Comparison of ENCODE assay signal across 21 cellular contexts in the genomic region with DNA sequence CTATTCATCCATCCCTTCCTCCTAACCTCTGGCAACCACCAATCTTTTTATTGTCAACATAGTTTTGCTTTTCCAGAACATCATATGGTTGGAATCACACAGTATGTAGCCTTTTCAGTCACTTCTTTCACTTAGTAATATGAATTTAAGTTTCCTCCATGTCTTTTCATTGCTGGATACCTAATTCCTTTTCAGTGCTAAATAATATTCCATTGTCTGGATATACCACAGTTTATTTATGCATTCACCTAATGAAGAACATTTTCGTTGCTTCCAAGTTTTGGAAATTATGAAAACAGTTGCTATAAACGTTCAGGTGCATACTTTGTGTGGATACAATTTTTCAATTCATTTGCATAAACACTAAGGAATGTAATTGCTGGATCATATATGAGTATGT.
DNase-seq lines count a peak whose midpoint lies in the region; ATAC-seq, FAIRE-seq and TF ChIP-seq lines count a peak whose summit lies in the region.
"Had no signal": no experiment of that assay in that cellular context is flagged by ENCODE, and none has a peak within 500 bp of the region (broad histone marks: within the 10 kb centered on the region; RNA-seq: fewer than 3 reads in every experiment).

No MANE protein-coding gene starts in this region.

- TF ChIP-seq EP300 in SK-N-SH (IDR thresholded peaks at IDR 0.05; ENCODE audit: borderline replicate concordance in 1 of 2, low read depth in 1 of 2, low read length in 1 of 2) (no peak), K562 (IDR thresholded peaks at IDR 0.05; ENCODE audit: low read length) (no peak)

- H3K27me3 ChIP-seq in SK-N-SH (ENCODE audit: insufficient read depth) (no peaks in the 10 kb centered on the region), K562 (ENCODE audit: control insufficient read depth in 2 of 2, insufficient read depth in 2 of 2, low read length in 2 of 2) (no peaks in the 10 kb centered on the region)
- H3K27me3 ChIP-seq: BE2C, BLaER1 had no signal

- H3K79me2 ChIP-seq in SK-N-SH (ENCODE audit: insufficient read depth), result no peaks in the 10 kb centered on the region
- no peaks in the 10 kb centered on the region for H3K79me2 ChIP-seq in K562 (ENCODE audit: control insufficient read depth, insufficient read depth, low read length)

- H3K4me1 ChIP-seq in SK-N-SH (ENCODE audit: control insufficient read depth in 1 of 2, insufficient read depth in 2 of 2, low read depth in 1 of 2, low read length in 1 of 2) (no peaks in the 10 kb centered on the region), K562 (replicated peaks in 1 of 2; ENCODE audit: control insufficient read depth in 2 of 2, insufficient read depth in 2 of 2, low read length in 2 of 2) (no peaks in the 10 kb centered on the region)
- H3K4me1 ChIP-seq: BE2C, BLaER1 had no signal

- H4K20me1 ChIP-seq in SK-N-SH (ENCODE audit: insufficient read depth) (no peaks in the 10 kb centered on the region), K562 (replicated peaks; ENCODE audit: control insufficient read depth, insufficient read depth, low read length) (no peaks in the 10 kb centered on the region)
- H4K20me1 ChIP-seq: BLaER1 had no signal

- H2AFZ ChIP-seq in SK-N-SH (ENCODE audit: low read depth), result no peak overlapping the region
- H2AFZ ChIP-seq in K562 (ENCODE audit: low read depth, low read length), result no peak overlapping the region

- no TSS peak for BruUV-seq in K562 (replicated peaks; lab: Mats Ljungman, UMichigan)

- no peak for TF ChIP-seq CTCF in SK-N-SH (IDR thresholded peaks at IDR 0.05)
- no peak for TF ChIP-seq CTCF in K562 (IDR thresholded peaks at IDR 0.05 in 2 of 3, conservative IDR thresholded peaks at IDR 0.05 in 1 of 3; ENCODE audit: insufficient read depth in 2 of 3, low read depth in 1 of 3, low read length in 3 of 3)

- no peak overlapping the region for H3K4me2 ChIP-seq in SK-N-SH
- no peak overlapping the region for H3K4me2 ChIP-seq in K562 (ENCODE audit: insufficient read depth, low read length)
- H3K4me2 ChIP-seq: BLaER1 had no signal

- no peak for TF ChIP-seq POLR2A in K562 (conservative IDR thresholded peaks at IDR 0.05)

- DNase-seq in SK-N-SH, result no peak
- no peak for DNase-seq in K562 (ENCODE audit: extremely low read depth in 1 of 4, low spot score in 3 of 4)
- DNase-seq: ACHN; BE2C; C1 segment of cervical spinal cord; CD4-positive, alpha-beta memory T cell; CD4-positive, CD25-positive, alpha-beta regulatory T cell; CD8-positive, alpha-beta memory T cell; COR-L47; DMS 273 treated with DMSO at 0.1 percent for 48 hours; DMS153; DMS79 treated with DMSO at 0.1 percent for 48 hours; GF-D8 had no signal

- H3K27ac ChIP-seq in SK-N-SH (ENCODE audit: low read depth in 2 of 2, low read length in 1 of 2), result no peak overlapping the region
- H3K27ac ChIP-seq in K562 (ENCODE audit: extremely low read depth, low read depth, low read length), result no peak overlapping the region
- H3K27ac ChIP-seq: 22Rv1, BLaER1 had no signal

- CTCF ChIA-PET in SK-N-SH (lab: Yijun Ruan, JAX) (no interaction called here), K562 (lab: Yijun Ruan, JAX; ENCODE audit: low intra/inter-chr PET ratio) (no interaction called here)

- no peaks in the 10 kb centered on the region for H3F3A ChIP-seq in SK-N-SH (replicated peaks; ENCODE audit: insufficient read depth)

- in situ Hi-C loops in K562 (cut with MboI), result no loop called here

- no peaks in the 10 kb centered on the region for H3K9me3 ChIP-seq in SK-N-SH
- H3K9me3 ChIP-seq in K562 (replicated peaks; ENCODE audit: control insufficient read depth, insufficient read depth, low read depth, low read length), result peaks cover 3% of the 10 kb centered on the region; the same call in 1 of the 2 replicates
- H3K9me3 ChIP-seq: BE2C had no signal

- H3K4me3 ChIP-seq in SK-N-SH (ENCODE audit: low read depth in 2 of 2, low read length in 1 of 2), result no peak overlapping the region
- no peak overlapping the region for H3K4me3 ChIP-seq in K562
- H3K4me3 ChIP-seq: BLaER1 had no signal

- H3K36me3 ChIP-seq in SK-N-SH (replicated peaks in 1 of 2; ENCODE audit: control insufficient read depth in 1 of 2, insufficient read depth in 2 of 2, low read length in 1 of 2) (no peaks in the 10 kb centered on the region), K562 (ENCODE audit: control insufficient read depth, insufficient read depth, low read length) (no peaks in the 10 kb centered on the region)
- H3K36me3 ChIP-seq: BE2C, BLaER1 had no signal

- H3K9ac ChIP-seq in SK-N-SH, result no peak overlapping the region
- no peak overlapping the region for H3K9ac ChIP-seq in K562 (ENCODE audit: insufficient read depth in 1 of 2, low read depth in 2 of 2, low read length in 2 of 2)
- H3K9ac ChIP-seq: BLaER1 had no signal

- FAIRE-seq in K562 (lab: Jason Lieb, UNC), result no peak
- FAIRE-seq: G401.6, GM12891, GM19239 had no signal

- TF ChIP-seq RAD21 in SK-N-SH (IDR thresholded peaks at IDR 0.05; ENCODE audit: low read length) (no peak), K562 (CRISPR knock-in tag; conservative IDR thresholded peaks at IDR 0.05 in 1 of 2, IDR thresholded peaks at IDR 0.05 in 1 of 2) (no peak)

- ATAC-seq in SK-N-SH treated with all-trans-retinoic acid at 6 μM for 48 hours, result no peak
- ATAC-seq in K562, result no peak
- no peak for ATAC-seq in GM21786 (IDR thresholded peaks at IDR 0.05; ENCODE audit: unreplicated experiment)
- no peak for ATAC-seq in GM19328 (IDR thresholded peaks at IDR 0.05; ENCODE audit: unreplicated experiment)

- intact Hi-C loops in K562 (cut with micrococcal nuclease), result no loop called here

- H3K9me1 ChIP-seq in K562 (ENCODE audit: control insufficient read depth, insufficient read depth, low read length), result no peaks in the 10 kb centered on the region

- POLR2A ChIA-PET in SK-N-SH (lab: Yijun Ruan, JAX) (no interaction called here), K562 (lab: Yijun Ruan, JAX) (no interaction called here)

- 0% methylated on average over 2 of the region's 2 CpGs for WGBS in SK-N-SH (ENCODE audit: low lambda C conversion rate)
- 0% methylated on average over 2 of the region's 2 CpGs for WGBS in K562 (ENCODE audit: insufficient coverage, low coverage, missing lambda C conversion rate)

- no peaks in the 10 kb centered on the region for H3K9me2 ChIP-seq in SK-N-SH

TF ChIP-seq in SK-N-SH treated with all-trans-retinoic acid at 6 μM for 48 hours, 23 proteins besides CTCF, POLR2A, EP300 and RAD21:
- TF ChIP-seq GLIS3 (CRISPR knock-in tag; IDR thresholded peaks at IDR 0.05) (no peak), ZNF8 (CRISPR knock-in tag; IDR thresholded peaks at IDR 0.05) (peak; percentile 95), BACH2 (CRISPR knock-in tag; IDR thresholded peaks at IDR 0.05; ENCODE audit: borderline replicate concordance) (no peak), OSR1 (CRISPR knock-in tag; IDR thresholded peaks at IDR 0.05) (no peak), ESRRG (CRISPR knock-in tag; IDR thresholded peaks at IDR 0.05) (no peak), TOX (CRISPR knock-in tag; IDR thresholded peaks at IDR 0.05; ENCODE audit: borderline replicate concordance) (no peak)

TF ChIP-seq in SK-N-SH, 30 proteins besides CTCF, POLR2A, EP300 and RAD21:
- TF ChIP-seq FOSL2 (IDR thresholded peaks at IDR 0.05; ENCODE audit: borderline replicate concordance, low read depth) (no peak), RFX5 (IDR thresholded peaks at IDR 0.05; ENCODE audit: low read length) (no peak), RXRA (IDR thresholded peaks at IDR 0.05; ENCODE audit: borderline replicate concordance, low read depth) (no peak), NFIC (IDR thresholded peaks at IDR 0.05; ENCODE audit: borderline replicate concordance) (no peak), TAF1 (IDR thresholded peaks at IDR 0.05; ENCODE audit: borderline replicate concordance, low read depth, low read length) (no peak), JUND (IDR thresholded peaks at IDR 0.05) (no peak), RCOR1 (IDR thresholded peaks at IDR 0.05; ENCODE audit: low read length) (no peak), SMC3 (IDR thresholded peaks at IDR 0.05; ENCODE audit: low read depth, low read length) (no peak), TCF12 (IDR thresholded peaks at IDR 0.05) (no peak), TEAD4 (IDR thresholded peaks at IDR 0.05; ENCODE audit: borderline replicate concordance, insufficient read depth) (no peak)
- TF ChIP-seq, protein P1, sequence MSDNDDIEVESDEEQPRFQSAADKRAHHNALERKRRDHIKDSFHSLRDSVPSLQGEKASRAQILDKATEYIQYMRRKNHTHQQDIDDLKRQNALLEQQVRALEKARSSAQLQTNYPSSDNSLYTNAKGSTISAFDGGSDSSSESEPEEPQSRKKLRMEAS (IDR thresholded peaks at IDR 0.05; ENCODE audit: low read depth), result no peak

TF ChIP-seq in K562, 482 proteins besides CTCF, POLR2A, EP300 and RAD21 (continues in another document):
- TF ChIP-seq CC2D1A (IDR thresholded peaks at IDR 0.05), result no peak
- no peak for TF ChIP-seq ZNF76 (CRISPR knock-in tag; IDR thresholded peaks at IDR 0.05; ENCODE audit: borderline replicate concordance)
- TF ChIP-seq RBM25 (IDR thresholded peaks at IDR 0.05; ENCODE audit: low read depth, low read length, severe bottlenecking), result peak; percentile 74
- TF ChIP-seq, protein P2, sequence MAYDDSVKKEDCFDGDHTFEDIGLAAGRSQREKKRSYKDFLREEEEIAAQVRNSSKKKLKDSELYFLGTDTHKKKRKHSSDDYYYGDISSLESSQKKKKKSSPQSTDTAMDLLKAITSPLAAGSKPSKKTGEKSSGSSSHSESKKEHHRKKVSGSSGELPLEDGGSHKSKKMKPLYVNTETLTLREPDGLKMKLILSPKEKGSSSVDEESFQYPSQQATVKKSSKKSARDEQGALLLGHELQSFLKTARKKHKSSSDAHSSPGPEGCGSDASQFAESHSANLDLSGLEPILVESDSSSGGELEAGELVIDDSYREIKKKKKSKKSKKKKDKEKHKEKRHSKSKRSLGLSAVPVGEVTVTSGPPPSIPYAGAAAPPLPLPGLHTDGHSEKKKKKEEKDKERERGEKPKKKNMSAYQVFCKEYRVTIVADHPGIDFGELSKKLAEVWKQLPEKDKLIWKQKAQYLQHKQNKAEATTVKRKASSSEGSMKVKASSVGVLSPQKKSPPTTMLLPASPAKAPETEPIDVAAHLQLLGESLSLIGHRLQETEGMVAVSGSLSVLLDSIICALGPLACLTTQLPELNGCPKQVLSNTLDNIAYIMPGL (CRISPR knock-in tag; IDR thresholded peaks at IDR 0.05), result no peak
- TF ChIP-seq, protein P3, sequence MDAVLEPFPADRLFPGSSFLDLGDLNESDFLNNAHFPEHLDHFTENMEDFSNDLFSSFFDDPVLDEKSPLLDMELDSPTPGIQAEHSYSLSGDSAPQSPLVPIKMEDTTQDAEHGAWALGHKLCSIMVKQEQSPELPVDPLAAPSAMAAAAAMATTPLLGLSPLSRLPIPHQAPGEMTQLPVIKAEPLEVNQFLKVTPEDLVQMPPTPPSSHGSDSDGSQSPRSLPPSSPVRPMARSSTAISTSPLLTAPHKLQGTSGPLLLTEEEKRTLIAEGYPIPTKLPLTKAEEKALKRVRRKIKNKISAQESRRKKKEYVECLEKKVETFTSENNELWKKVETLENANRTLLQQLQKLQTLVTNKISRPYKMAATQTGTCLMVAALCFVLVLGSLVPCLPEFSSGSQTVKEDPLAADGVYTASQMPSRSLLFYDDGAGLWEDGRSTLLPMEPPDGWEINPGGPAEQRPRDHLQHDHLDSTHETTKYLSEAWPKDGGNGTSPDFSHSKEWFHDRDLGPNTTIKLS (IDR thresholded peaks at IDR 0.05; ENCODE audit: borderline replicate concordance, low read depth), result no peak
- TF ChIP-seq CBX5 (IDR thresholded peaks at IDR 0.05; ENCODE audit: borderline replicate concordance, low read depth), result no peak
- no peak for TF ChIP-seq RFX5 (IDR thresholded peaks at IDR 0.05; ENCODE audit: low read depth, low read length)
